8 cellular contexts compared by ENCODE assay signal in genomic region chr1:51569284-51570062, GRCh38. TPM values are rescaled to one million over a fixed set of nuclear protein-coding genes. Genes with fewer than 3 reads are reported as not detected.
DNase-seq lines count a peak whose midpoint lies in the region; ATAC-seq and TF ChIP-seq lines count a peak whose summit lies in the region.

No MANE protein-coding gene starts in this region.

- no TSS peak for BruUV-seq in Panc1 (replicated peaks; lab: Mats Ljungman, UMichigan)

- in situ Hi-C loops in Panc1 (cut with HindIII; ENCODE audit: low pct_unique_long_range_greater_than_20kb, low sequenced_read_pairs) (no loop called here), astrocyte of the cerebellum (cut with HindIII; ENCODE audit: low sequenced_read_pairs) (no loop called here)

- DNase-seq in CD4-positive, alpha-beta T cell, result peak in 6 of 10 experiments; percentile 2 to 19 (median 8)
- DNase-seq in Panc1 (ENCODE audit: low read depth, low spot score), result peak; percentile 78
- peak; percentile 59 for DNase-seq in astrocyte of the cerebellum (ENCODE audit: low read depth)
- no peak for DNase-seq in left lobe of liver (ENCODE audit: low spot score)
- no peak for DNase-seq in suprapubic skin (ENCODE audit: low spot score in 2 of 2)
- DNase-seq in DMS153 treated with DMSO at 0.1 percent for 48 hours (lab: John Stamatoyannopoulos, UW; ENCODE audit: unreplicated experiment), result no peak

- TF ChIP-seq EP300 in suprapubic skin (IDR thresholded peaks at IDR 0.05), result no peak

- H3K27me3 ChIP-seq in CD4-positive, alpha-beta T cell (ENCODE audit: control insufficient read depth, insufficient read depth, low read length), result no peaks in the 10 kb centered on the region
- H3K27me3 ChIP-seq in Panc1 (ENCODE audit: control insufficient read depth, insufficient read depth, low read length), result no peaks in the 10 kb centered on the region
- H3K27me3 ChIP-seq in suprapubic skin, result no peaks in the 10 kb centered on the region

- peak overlapping the region in 1 of 2 experiments; percentile 7; a peak in 1 of 4 replicates for H3K4me3 ChIP-seq in Panc1 (ENCODE audit: low read depth in 2 of 2, low read length in 2 of 2)
- H3K4me3 ChIP-seq in astrocyte of the cerebellum (ENCODE audit: low read depth, low read length), result no peak overlapping the region
- no peak overlapping the region for H3K4me3 ChIP-seq in suprapubic skin

- H3K9me3 ChIP-seq in CD4-positive, alpha-beta T cell (ENCODE audit: control insufficient read depth, low read length), result no peaks in the 10 kb centered on the region
- H3K9me3 ChIP-seq in Panc1 (ENCODE audit: control insufficient read depth, insufficient read depth, low read depth, low read length), result no peaks in the 10 kb centered on the region
- no peaks in the 10 kb centered on the region for H3K9me3 ChIP-seq in suprapubic skin

- WGBS in suprapubic skin, result 31% methylated on average over 4 of the region's 4 CpGs

- TF ChIP-seq CTCF in CD4-positive, alpha-beta T cell (IDR thresholded peaks at IDR 0.05), result no peak
- TF ChIP-seq CTCF in Panc1 (IDR thresholded peaks at IDR 0.05) (peak; percentile 62), astrocyte of the cerebellum (IDR thresholded peaks at IDR 0.05; ENCODE audit: low read depth, low read length, missing control alignments) (peak; percentile 9), suprapubic skin (IDR thresholded peaks at IDR 0.05) (no peak)

- peak; percentile 84 for ATAC-seq in CD4-positive, alpha-beta T cell (ENCODE audit: poor library complexity)
- ATAC-seq in GM19025 (IDR thresholded peaks at IDR 0.05; ENCODE audit: low read depth, unreplicated experiment), result peak; percentile 75
- ATAC-seq in HG03097 (IDR thresholded peaks at IDR 0.05; ENCODE audit: low FRiP score, unreplicated experiment), result peak; percentile 78
- peak; percentile 94 for ATAC-seq in Panc1
- peak; percentile 66 for ATAC-seq in left lobe of liver

- peaks cover 34% of the 10 kb centered on the region for H3K4me1 Mint-ChIP-seq in CD4-positive, alpha-beta T cell (ENCODE audit: low read depth)

- TF ChIP-seq POLR2A in suprapubic skin (IDR thresholded peaks at IDR 0.05), result no peak

- no peaks in the 10 kb centered on the region for H3K9me3 Mint-ChIP-seq in CD4-positive, alpha-beta T cell

- no peaks in the 10 kb centered on the region for H3K27me3 Mint-ChIP-seq in CD4-positive, alpha-beta T cell

- peak overlapping the region; percentile 78 for H3K27ac Mint-ChIP-seq in CD4-positive, alpha-beta T cell

- no peaks in the 10 kb centered on the region for H3K36me3 Mint-ChIP-seq in CD4-positive, alpha-beta T cell (ENCODE audit: low read depth)

- CTCF ChIA-PET in CD4-positive, alpha-beta T cell (lab: Charles Lee), result no interaction called here
- CTCF ChIA-PET in Panc1 (lab: Charles Lee), result interaction anchor here (0.7 to 1.3 kb wide), 5 partner anchors 26 to 207 kb away, joined by 3 to 10 read pairs (median 5); no protein-coding TSS in a partner anchor

- peak overlapping the region; percentile 43 for H3K27ac ChIP-seq in CD4-positive, alpha-beta T cell (ENCODE audit: low read depth, low read length)
- H3K27ac ChIP-seq in Panc1 (ENCODE audit: low read length), result peak overlapping the region; percentile 94
- peak overlapping the region; percentile 58 for H3K27ac ChIP-seq in suprapubic skin

- intact Hi-C loops in CD4-positive, alpha-beta T cell (cut with DNase I, micrococcal nuclease), result loop anchor here in 1 of 2 experiments (5.0 kb wide), 1 partner anchor 198 kb away; no protein-coding TSS in a partner anchor
- intact Hi-C loops in Panc1 (cut with micrococcal nuclease; ENCODE audit: unreplicated experiment), result no loop called here

- POLR2A ChIA-PET in CD4-positive, alpha-beta T cell (lab: Charles Lee), result no interaction called here
- POLR2A ChIA-PET in Panc1 (lab: Charles Lee), result no interaction called here

- peak overlapping the region; percentile 40 for H3K4me3 Mint-ChIP-seq in CD4-positive, alpha-beta T cell

- H3K36me3 ChIP-seq in Panc1 (ENCODE audit: control insufficient read depth, insufficient read depth, low read length), result no peaks in the 10 kb centered on the region
- H3K36me3 ChIP-seq in suprapubic skin, result no peaks in the 10 kb centered on the region

- H3K4me1 ChIP-seq in Panc1 (ENCODE audit: control insufficient read depth, insufficient read depth, low read length), result peaks cover 61% of the 10 kb centered on the region
- H3K4me1 ChIP-seq in suprapubic skin, result peaks cover 32% of the 10 kb centered on the region

RNA-seq across cellular contexts. Expression of gene OSBPL9, which starts 47.4 kb away (rescaled TPM):
- total RNA-seq in CD4-positive, alpha-beta T cell, result 10 to 100 TPM; 35.6 to 36.5 TPM
- total RNA-seq in Panc1 (2021; ENCODE audit: unreplicated experiment), result 85.5 TPM
- 63.5 TPM for polyA plus RNA-seq in Panc1 (2012; ENCODE audit: insufficient read length)
- 61.1 TPM for total RNA-seq in left lobe of liver
- 100 to 1,000 TPM in 2 of 4 donors, 10 to 100 TPM in 2; 49.7 to 166 (median 90.4) TPM for total RNA-seq in suprapubic skin

RNA-seq across cellular contexts. Expression of gene EPS15, which starts 50.4 kb away (rescaled TPM):
- 10 to 100 TPM; 44.5 to 47.9 TPM for total RNA-seq in CD4-positive, alpha-beta T cell
- total RNA-seq in Panc1 (2021; ENCODE audit: unreplicated experiment) (54.4 TPM), left lobe of liver (26.1 TPM), suprapubic skin (100 to 1,000 TPM in 1 of 4 donors, 10 to 100 TPM in 3; 57.1 to 127 (median 81.5) TPM)
- 15.4 TPM for polyA plus RNA-seq in Panc1 (2012; ENCODE audit: insufficient read length)

Comparison
In these comparisons a context has a peak if more than half of its experiments do, and no peak if none do; other contexts are left out.
1. DNase-seq: peak in CD4-positive, alpha-beta T cell (6 of 10), Panc1 (single experiment) and astrocyte of the cerebellum (single experiment); none in left lobe of liver (single experiment), suprapubic skin (0 of 2) and DMS153 treated with DMSO at 0.1 percent for 48 hours (single experiment).
2. H3K27ac ChIP-seq: peak in every context shown above with its lines; median percentile 94 in Panc1; 58 in suprapubic skin; 43 in CD4-positive, alpha-beta T cell.
3. CTCF ChIP-seq: peak in Panc1 (single experiment) and astrocyte of the cerebellum (single experiment); none in CD4-positive, alpha-beta T cell (single experiment) and suprapubic skin (0 of 2).
4. Peak in every context shown above with its lines, with median percentiles within 50 percentile points of each other: ATAC-seq.